1 cellular context compared by ENCODE assay signal in the genomic region with DNA sequence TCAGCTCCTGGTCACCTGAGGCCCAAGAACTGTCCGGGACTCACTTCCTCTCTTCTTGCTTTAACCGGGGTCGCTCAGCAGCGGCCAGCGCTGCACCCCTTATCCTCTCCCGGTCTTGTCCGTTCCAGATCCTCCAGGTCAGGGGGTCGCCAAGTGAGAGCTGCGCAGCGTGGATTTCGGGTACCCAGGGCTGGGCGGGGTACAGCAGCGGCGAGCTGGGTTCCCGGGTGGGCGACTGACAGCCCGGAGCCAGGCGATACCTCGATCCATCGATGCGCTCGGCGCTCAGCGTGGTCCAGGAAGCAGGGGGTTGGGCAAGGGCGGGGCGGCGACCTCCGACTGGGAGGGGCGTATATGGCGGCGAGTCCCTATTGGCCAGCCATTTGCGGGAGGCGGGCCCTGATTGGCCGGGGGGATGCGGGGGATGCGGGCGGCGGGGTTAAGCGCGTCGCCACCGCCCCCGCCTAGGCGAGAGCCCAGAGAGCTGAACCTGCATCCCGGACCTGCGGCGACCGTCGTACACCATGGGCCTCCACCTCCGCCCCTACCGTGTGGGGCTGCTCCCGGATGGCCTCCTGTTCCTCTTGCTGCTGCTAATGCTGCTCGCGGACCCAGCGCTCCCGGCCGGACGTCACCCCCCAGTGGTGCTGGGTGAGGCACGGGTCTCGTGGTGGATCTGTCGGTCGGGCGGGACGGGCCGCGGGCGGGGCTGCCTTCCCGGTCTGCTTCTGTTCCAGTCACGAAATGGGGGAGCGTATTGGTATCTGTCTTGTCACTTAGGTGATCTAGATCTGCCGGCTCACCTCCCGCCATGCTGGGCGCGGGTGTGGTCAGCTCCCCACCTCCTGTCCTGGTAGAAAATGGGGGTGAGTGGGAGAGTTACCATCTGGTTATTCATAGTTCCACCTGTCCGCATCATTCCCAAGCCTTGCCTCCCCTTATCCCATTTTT.
TF ChIP-seq lines count a peak whose summit lies in the region.

A gene with protein sequence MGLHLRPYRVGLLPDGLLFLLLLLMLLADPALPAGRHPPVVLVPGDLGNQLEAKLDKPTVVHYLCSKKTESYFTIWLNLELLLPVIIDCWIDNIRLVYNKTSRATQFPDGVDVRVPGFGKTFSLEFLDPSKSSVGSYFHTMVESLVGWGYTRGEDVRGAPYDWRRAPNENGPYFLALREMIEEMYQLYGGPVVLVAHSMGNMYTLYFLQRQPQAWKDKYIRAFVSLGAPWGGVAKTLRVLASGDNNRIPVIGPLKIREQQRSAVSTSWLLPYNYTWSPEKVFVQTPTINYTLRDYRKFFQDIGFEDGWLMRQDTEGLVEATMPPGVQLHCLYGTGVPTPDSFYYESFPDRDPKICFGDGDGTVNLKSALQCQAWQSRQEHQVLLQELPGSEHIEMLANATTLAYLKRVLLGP (plus strand): TSS at position 471 of the 951 bp plus-strand sequence. CDS start 54 bp downstream, at position 525.

TF ChIP-seq in HCT116, 20 proteins besides CTCF, POLR2A, EP300 and RAD21 (continued from another document):
- TF ChIP-seq, protein P1, sequence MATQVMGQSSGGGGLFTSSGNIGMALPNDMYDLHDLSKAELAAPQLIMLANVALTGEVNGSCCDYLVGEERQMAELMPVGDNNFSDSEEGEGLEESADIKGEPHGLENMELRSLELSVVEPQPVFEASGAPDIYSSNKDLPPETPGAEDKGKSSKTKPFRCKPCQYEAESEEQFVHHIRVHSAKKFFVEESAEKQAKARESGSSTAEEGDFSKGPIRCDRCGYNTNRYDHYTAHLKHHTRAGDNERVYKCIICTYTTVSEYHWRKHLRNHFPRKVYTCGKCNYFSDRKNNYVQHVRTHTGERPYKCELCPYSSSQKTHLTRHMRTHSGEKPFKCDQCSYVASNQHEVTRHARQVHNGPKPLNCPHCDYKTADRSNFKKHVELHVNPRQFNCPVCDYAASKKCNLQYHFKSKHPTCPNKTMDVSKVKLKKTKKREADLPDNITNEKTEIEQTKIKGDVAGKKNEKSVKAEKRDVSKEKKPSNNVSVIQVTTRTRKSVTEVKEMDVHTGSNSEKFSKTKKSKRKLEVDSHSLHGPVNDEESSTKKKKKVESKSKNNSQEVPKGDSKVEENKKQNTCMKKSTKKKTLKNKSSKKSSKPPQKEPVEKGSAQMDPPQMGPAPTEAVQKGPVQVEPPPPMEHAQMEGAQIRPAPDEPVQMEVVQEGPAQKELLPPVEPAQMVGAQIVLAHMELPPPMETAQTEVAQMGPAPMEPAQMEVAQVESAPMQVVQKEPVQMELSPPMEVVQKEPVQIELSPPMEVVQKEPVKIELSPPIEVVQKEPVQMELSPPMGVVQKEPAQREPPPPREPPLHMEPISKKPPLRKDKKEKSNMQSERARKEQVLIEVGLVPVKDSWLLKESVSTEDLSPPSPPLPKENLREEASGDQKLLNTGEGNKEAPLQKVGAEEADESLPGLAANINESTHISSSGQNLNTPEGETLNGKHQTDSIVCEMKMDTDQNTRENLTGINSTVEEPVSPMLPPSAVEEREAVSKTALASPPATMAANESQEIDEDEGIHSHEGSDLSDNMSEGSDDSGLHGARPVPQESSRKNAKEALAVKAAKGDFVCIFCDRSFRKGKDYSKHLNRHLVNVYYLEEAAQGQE (IDR thresholded peaks at IDR 0.05; ENCODE audit: low read depth) = no peak
- TF ChIP-seq FOSL1 (IDR thresholded peaks at IDR 0.05; ENCODE audit: low read depth) = no peak
TF ChIP-seq in HCT116: peak in this region for 2.
